8 cellular contexts compared by ENCODE assay signal in genomic region chr1:207644852-207645631, GRCh38. TPM values are rescaled to one million over a fixed set of nuclear protein-coding genes. Genes with fewer than 3 reads are reported as not detected.
A peak's percentile ranks its signal among the peaks of the same experiment; 100 is the strongest.
DNase-seq lines count a peak whose midpoint lies in the region; ATAC-seq and TF ChIP-seq lines count a peak whose summit lies in the region.

Gene CR1L (plus strand): TSS chr1:207645133. CDS start chr1:207645234, 101 bp downstream.

- no peaks in the 10 kb centered on the region for H3K9me3 Mint-ChIP-seq in stimulated activated naive CD8-positive, alpha-beta T cell treated with anti-CD3 and anti-CD28 coated beads, Interleukin-15, Interleukin-2, amounts not matched to agents 100 ng/mL and 50 ng/mL, for 24 hours

- peak; percentile 19 for DNase-seq in NOMO-1 treated with dmso at 0.1 percent for 144 hours (lab: John Stamatoyannopoulos, UW; ENCODE audit: unreplicated experiment)
- peak; percentile 27 to 47 for DNase-seq in activated T-helper 1 cell treated with anti-CD3 and anti-CD28 coated beads, Interleukin-2, amount 50 U/mL, for 16 hours (ENCODE audit: low read depth in 1 of 2, low spot score in 1 of 2)
- peak; percentile 45 for DNase-seq in fibroblast of pulmonary artery (ENCODE audit: low read depth)
- DNase-seq in neuronal stem cell (ENCODE audit: low spot score): no peak
- DNase-seq in NCI-H1694 treated with DMSO at 0.1 percent for 48 hours (lab: John Stamatoyannopoulos, UW): no peak

- peak within 1 kb of the TSS; percentile 41 for H2BK12ac ChIP-seq in neuronal stem cell (ENCODE audit: low read length)

- peak within 1 kb of the TSS; percentile 70 for H3K4me3 Mint-ChIP-seq in stimulated activated naive CD8-positive, alpha-beta T cell treated with anti-CD3 and anti-CD28 coated beads, Interleukin-15, Interleukin-2, amounts not matched to agents 100 ng/mL and 50 ng/mL, for 24 hours

- no peak within 1 kb of the TSS for H2BK120ac ChIP-seq in neuronal stem cell (ENCODE audit: low read depth, low read length)

- H4K8ac ChIP-seq in neuronal stem cell (ENCODE audit: low read depth, low read length): no peak within 1 kb of the TSS

- peak within 1 kb of the TSS; percentile 84 for H2AK5ac ChIP-seq in neuronal stem cell (ENCODE audit: low read depth, low read length)

- no peak within 1 kb of the TSS for H3K4me2 ChIP-seq in neuronal stem cell (ENCODE audit: insufficient read depth, low read length, poor library complexity, severe bottlenecking)

- peak within 1 kb of the TSS; percentile 56 for H3K14ac ChIP-seq in neuronal stem cell (ENCODE audit: low read length)

- no peak within 1 kb of the TSS for H2BK15ac ChIP-seq in neuronal stem cell (ENCODE audit: low read length)

- peak within 1 kb of the TSS; percentile 73 for H3K23ac ChIP-seq in neuronal stem cell (ENCODE audit: low read depth, low read length, poor library complexity)

- ATAC-seq in HG02840 (IDR thresholded peaks at IDR 0.05; ENCODE audit: low FRiP score, unreplicated experiment): peak; percentile 91

- H3K9ac ChIP-seq in neuronal stem cell (ENCODE audit: low read depth, low read length, poor library complexity): no peak within 1 kb of the TSS

- H3K27ac Mint-ChIP-seq in stimulated activated naive CD8-positive, alpha-beta T cell treated with anti-CD3 and anti-CD28 coated beads, Interleukin-15, Interleukin-2, amounts not matched to agents 100 ng/mL and 50 ng/mL, for 24 hours: no peak within 1 kb of the TSS

- peaks cover 19% of the 10 kb centered on the region for H3K27me3 Mint-ChIP-seq in stimulated activated naive CD8-positive, alpha-beta T cell treated with anti-CD3 and anti-CD28 coated beads, Interleukin-15, Interleukin-2, amounts not matched to agents 100 ng/mL and 50 ng/mL, for 24 hours

- no peak within 1 kb of the TSS for H3K4ac ChIP-seq in neuronal stem cell (ENCODE audit: low read length)

- peaks cover 7% of the 10 kb centered on the region for H3K4me1 Mint-ChIP-seq in stimulated activated naive CD8-positive, alpha-beta T cell treated with anti-CD3 and anti-CD28 coated beads, Interleukin-15, Interleukin-2, amounts not matched to agents 100 ng/mL and 50 ng/mL, for 24 hours (ENCODE audit: low read depth)

- H3K36me3 ChIP-seq in neuronal stem cell (replicated peaks in 1 of 2; ENCODE audit: control insufficient read depth in 2 of 2, insufficient read depth in 2 of 2, low read length in 2 of 2): no peaks in the 10 kb centered on the region

- no peaks in the 10 kb centered on the region for H3K27me3 ChIP-seq in neuronal stem cell (ENCODE audit: control insufficient read depth in 3 of 3, insufficient read depth in 3 of 3, low read depth in 1 of 3, low read length in 3 of 3)

- H3K36me3 Mint-ChIP-seq in stimulated activated naive CD8-positive, alpha-beta T cell treated with anti-CD3 and anti-CD28 coated beads, Interleukin-15, Interleukin-2, amounts not matched to agents 100 ng/mL and 50 ng/mL, for 24 hours (ENCODE audit: low read depth): no peaks in the 10 kb centered on the region

- H3K79me1 ChIP-seq in neuronal stem cell (ENCODE audit: low read depth, low read length): no peaks in the 10 kb centered on the region

- WGBS in neuronal stem cell (ENCODE audit: extremely low coverage in 2 of 2, insufficient read length in 2 of 2, insufficient replicate concordance in 1 of 2), 2 donors: no CpG with 5 or more reads among the region's 65 CpGs

- H3K18ac ChIP-seq in neuronal stem cell (ENCODE audit: low read length): peak within 1 kb of the TSS; percentile 48

- peaks cover 0 to 2% of the 10 kb centered on the region in 2 donors for H3K4me1 ChIP-seq in neuronal stem cell (ENCODE audit: control insufficient read depth in 2 of 2, insufficient read depth in 1 of 2, low read depth in 1 of 2, low read length in 2 of 2)

- TF ChIP-seq CTCF in GM12875 (IDR thresholded peaks at IDR 0.05; ENCODE audit: borderline replicate concordance, insufficient read depth, low read depth, low read length): no peak
- no peak for TF ChIP-seq CTCF in fibroblast of pulmonary artery (IDR thresholded peaks at IDR 0.05; ENCODE audit: low read length, missing control alignments)

- H2AFZ ChIP-seq in neuronal stem cell (ENCODE audit: low read length): no peak within 1 kb of the TSS

- peak within 1 kb of the TSS; percentile 29 for H3K4me3 ChIP-seq in GM12875 (ENCODE audit: low read depth, low read length)
- peak within 1 kb of the TSS; percentile 65 for H3K4me3 ChIP-seq in fibroblast of pulmonary artery (replicated peaks; ENCODE audit: low read depth, low read length)
- peak within 1 kb of the TSS in 1 of 2 donors; percentile 65 for H3K4me3 ChIP-seq in neuronal stem cell (ENCODE audit: low read length in 2 of 2)

- no peak within 1 kb of the TSS for H4K91ac ChIP-seq in neuronal stem cell (ENCODE audit: low read depth, low read length, poor library complexity)

- H2BK5ac ChIP-seq in neuronal stem cell (ENCODE audit: low read length): peak within 1 kb of the TSS; percentile 66

- H3K27ac ChIP-seq in neuronal stem cell (replicated peaks; ENCODE audit: low read length): no peak within 1 kb of the TSS

- H3K9me3 ChIP-seq in neuronal stem cell (replicated peaks in 1 of 2; ENCODE audit: control insufficient read depth in 2 of 2, insufficient read depth in 1 of 2, low read depth in 1 of 2, low read length in 2 of 2): no peaks in the 10 kb centered on the region

RNA-seq across cellular contexts. Expression of gene CR1L, which starts in this region (rescaled TPM):
- not detected for polyA plus RNA-seq in neuronal stem cell (2013, experiment 1 of 2)
- not detected for polyA plus RNA-seq in neuronal stem cell (2013, experiment 2 of 2)

Comparison
In these comparisons a context has a peak if more than half of its experiments do, and no peak if none do; other contexts are left out.
1. DNase-seq: peak in NOMO-1 treated with dmso at 0.1 percent for 144 hours (single experiment), activated T-helper 1 cell treated with anti-CD3 and anti-CD28 coated beads, Interleukin-2, amount 50 U/mL, for 16 hours (2 of 2) and fibroblast of pulmonary artery (single experiment); none in neuronal stem cell (single experiment) and NCI-H1694 treated with DMSO at 0.1 percent for 48 hours (single experiment).